2 cellular contexts compared by ENCODE assay signal in the genomic region with DNA sequence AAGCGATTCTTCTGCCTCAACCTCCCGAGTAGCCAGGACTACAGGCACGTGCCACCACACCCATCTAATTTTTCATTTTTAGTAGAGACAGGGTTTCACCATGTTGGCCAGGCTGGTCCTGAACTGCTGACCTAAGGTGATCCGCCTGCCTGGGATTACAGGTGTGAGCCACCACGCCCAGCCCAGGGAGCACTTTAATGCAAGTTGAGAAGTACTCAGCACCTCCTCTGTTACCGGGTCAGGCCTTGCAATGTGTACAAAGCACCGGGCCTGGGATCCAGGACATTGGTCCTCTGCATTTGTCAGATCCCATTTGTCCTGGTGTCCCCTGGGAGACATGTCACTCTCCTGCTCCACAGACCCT.
TF ChIP-seq lines count a peak whose summit lies in the region.

No MANE protein-coding gene starts in this region.

TF ChIP-seq in IMR-90, 13 proteins besides CTCF, POLR2A, EP300 and RAD21 (continued from another document):
- TF ChIP-seq NFE2L2 (IDR thresholded peaks at IDR 0.05; ENCODE audit: low read depth, low read length) (no peak), MAFK (IDR thresholded peaks at IDR 0.05; ENCODE audit: low read depth, low read length) (no peak), FOS (IDR thresholded peaks at IDR 0.05; ENCODE audit: low read depth, low read length) (no peak), RFX5 (IDR thresholded peaks at IDR 0.05; ENCODE audit: low read depth, low read length) (no peak), USF2 (IDR thresholded peaks at IDR 0.05; ENCODE audit: low read depth, low read length) (no peak), CEBPB (IDR thresholded peaks at IDR 0.05; ENCODE audit: low read depth, low read length) (no peak), MAZ (IDR thresholded peaks at IDR 0.05; ENCODE audit: borderline replicate concordance, low read depth, low read length) (no peak), BHLHE40 (IDR thresholded peaks at IDR 0.05; ENCODE audit: low read depth, low read length) (no peak), MXI1 (IDR thresholded peaks at IDR 0.05; ENCODE audit: borderline replicate concordance, low read depth, low read length) (no peak), RCOR1 (IDR thresholded peaks at IDR 0.05; ENCODE audit: insufficient replicate concordance, low read length) (no peak), CHD1 (IDR thresholded peaks at IDR 0.05; ENCODE audit: low read depth, low read length) (no peak)
- TF ChIP-seq, protein P1, sequence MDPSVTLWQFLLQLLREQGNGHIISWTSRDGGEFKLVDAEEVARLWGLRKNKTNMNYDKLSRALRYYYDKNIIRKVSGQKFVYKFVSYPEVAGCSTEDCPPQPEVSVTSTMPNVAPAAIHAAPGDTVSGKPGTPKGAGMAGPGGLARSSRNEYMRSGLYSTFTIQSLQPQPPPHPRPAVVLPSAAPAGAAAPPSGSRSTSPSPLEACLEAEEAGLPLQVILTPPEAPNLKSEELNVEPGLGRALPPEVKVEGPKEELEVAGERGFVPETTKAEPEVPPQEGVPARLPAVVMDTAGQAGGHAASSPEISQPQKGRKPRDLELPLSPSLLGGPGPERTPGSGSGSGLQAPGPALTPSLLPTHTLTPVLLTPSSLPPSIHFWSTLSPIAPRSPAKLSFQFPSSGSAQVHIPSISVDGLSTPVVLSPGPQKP (IDR thresholded peaks at IDR 0.05; ENCODE audit: borderline replicate concordance, low read depth, low read length): no peak

TF ChIP-seq in liver, 16 proteins besides CTCF, POLR2A, EP300 and RAD21:
- TF ChIP-seq, protein P2, sequence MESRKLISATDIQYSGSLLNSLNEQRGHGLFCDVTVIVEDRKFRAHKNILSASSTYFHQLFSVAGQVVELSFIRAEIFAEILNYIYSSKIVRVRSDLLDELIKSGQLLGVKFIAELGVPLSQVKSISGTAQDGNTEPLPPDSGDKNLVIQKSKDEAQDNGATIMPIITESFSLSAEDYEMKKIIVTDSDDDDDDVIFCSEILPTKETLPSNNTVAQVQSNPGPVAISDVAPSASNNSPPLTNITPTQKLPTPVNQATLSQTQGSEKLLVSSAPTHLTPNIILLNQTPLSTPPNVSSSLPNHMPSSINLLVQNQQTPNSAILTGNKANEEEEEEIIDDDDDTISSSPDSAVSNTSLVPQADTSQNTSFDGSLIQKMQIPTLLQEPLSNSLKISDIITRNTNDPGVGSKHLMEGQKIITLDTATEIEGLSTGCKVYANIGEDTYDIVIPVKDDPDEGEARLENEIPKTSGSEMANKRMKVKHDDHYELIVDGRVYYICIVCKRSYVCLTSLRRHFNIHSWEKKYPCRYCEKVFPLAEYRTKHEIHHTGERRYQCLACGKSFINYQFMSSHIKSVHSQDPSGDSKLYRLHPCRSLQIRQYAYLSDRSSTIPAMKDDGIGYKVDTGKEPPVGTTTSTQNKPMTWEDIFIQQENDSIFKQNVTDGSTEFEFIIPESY (IDR thresholded peaks at IDR 0.05): no peak
- TF ChIP-seq EGR1 (IDR thresholded peaks at IDR 0.05; ENCODE audit: low read depth in 2 of 2) (no peak), NR2F2 (IDR thresholded peaks at IDR 0.05) (no peak), FOXA1 (IDR thresholded peaks at IDR 0.05) (no peak)
- TF ChIP-seq, protein P3, sequence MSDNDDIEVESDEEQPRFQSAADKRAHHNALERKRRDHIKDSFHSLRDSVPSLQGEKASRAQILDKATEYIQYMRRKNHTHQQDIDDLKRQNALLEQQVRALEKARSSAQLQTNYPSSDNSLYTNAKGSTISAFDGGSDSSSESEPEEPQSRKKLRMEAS (IDR thresholded peaks at IDR 0.05): no peak
TF ChIP-seq in liver: peak in this region for 0.
